In genomic region chrX:41050359-41050758, GRCh38 we compare ENCODE assay signal across 28 cellular contexts.
"Had no signal": no experiment of that assay in that cellular context is flagged by ENCODE, and none has a peak within 500 bp of the region (broad histone marks: within the 10 kb centered on the region; RNA-seq: fewer than 3 reads in every experiment).

No MANE protein-coding gene starts in this region.

- DNase-seq: colonic mucosa; cortex of kidney; dermis blood vessel endothelial cell; dorsolateral prefrontal cortex; effector CD4-positive, alpha-beta T cell; effector CD8-positive, alpha-beta T cell; effector memory CD4-positive, alpha-beta T cell; effector memory CD8-positive, alpha-beta T cell; endodermal cell; erythroblast; esophagus squamous epithelium; foreskin fibroblast; foreskin keratinocyte; foreskin melanocyte; gastrocnemius medialis; glutamatergic neuron; head of caudate nucleus; heart left ventricle; heart right ventricle had no signal

- H3K36me3 ChIP-seq: colonic mucosa, esophagus muscularis mucosa, esophagus squamous epithelium, gastrocnemius medialis, gastroesophageal sphincter, heart left ventricle, heart right ventricle had no signal

- FAIRE-seq: endometrium, endothelial cell of umbilical vein, frontal cortex had no signal

- H3K4me3 ChIP-seq: colonic mucosa, coronary artery, dorsolateral prefrontal cortex, esophagus muscularis mucosa, esophagus squamous epithelium, gastrocnemius medialis, gastroesophageal sphincter, heart left ventricle, heart right ventricle, hepatocyte had no signal

- H3K27me3 ChIP-seq: colonic mucosa, esophagus squamous epithelium, foreskin keratinocyte, gastroesophageal sphincter, hepatocyte had no signal

- H3K9me3 ChIP-seq: colonic mucosa, esophagus muscularis mucosa, esophagus squamous epithelium, gastrocnemius medialis, gastroesophageal sphincter, heart left ventricle, heart right ventricle had no signal

- H3K4me2 ChIP-seq: hepatocyte had no signal

- H2AFZ ChIP-seq: hepatocyte had no signal

- ATAC-seq: effector memory CD8-positive, alpha-beta T cell; esophagus mucosa; foreskin keratinocyte; gastrocnemius medialis; gastroesophageal sphincter; heart left ventricle; heart right ventricle had no signal

- H3K27ac ChIP-seq: colonic mucosa, coronary artery, dorsolateral prefrontal cortex, epithelial cell of prostate, esophagus muscularis mucosa, esophagus squamous epithelium, foreskin keratinocyte, gastrocnemius medialis, gastroesophageal sphincter, heart left ventricle, heart right ventricle, hepatocyte had no signal

- H3K79me2 ChIP-seq: hepatocyte had no signal

- H3K4me1 ChIP-seq: colonic mucosa, foreskin keratinocyte, gastrocnemius medialis had no signal
